Comparison of ENCODE assay signal across 7 cellular contexts in genomic region chr1:120952871-120953265, GRCh38.
A peak's percentile ranks its signal among the peaks of the same experiment; 100 is the strongest.
DNase-seq lines count a peak whose midpoint lies in the region; ATAC-seq and TF ChIP-seq lines count a peak whose summit lies in the region.
"Not testable (repeated sequence)": the region's sequence is repeated elsewhere in the genome, so short reads cannot be mapped to it uniquely, and the experiment has no call there.

No MANE protein-coding gene starts in this region.

- POLR2A ChIA-PET in MCF 10A (lab: Yijun Ruan, JAX): not testable (repeated sequence)

- not testable (repeated sequence) for H3K36me3 Mint-ChIP-seq in MCF 10A (ENCODE audit: insufficient read depth, unreplicated experiment); endodermal cell (ENCODE audit: low read depth)

- H3K9me3 ChIP-seq in endodermal cell (ENCODE audit: control insufficient read depth, low read length): not testable (repeated sequence)

- peak overlapping the region; percentile 30 for H3K4me3 ChIP-seq in astrocyte of the cerebellum (ENCODE audit: low read depth, low read length)
- H3K4me3 ChIP-seq in endodermal cell (ENCODE audit: low read length): not testable (repeated sequence)

- in situ Hi-C loops in astrocyte of the cerebellum (cut with HindIII; ENCODE audit: low sequenced_read_pairs): not testable (repeated sequence)

- CTCF ChIA-PET in MCF 10A (lab: Yijun Ruan, JAX): not testable (repeated sequence)

- ATAC-seq in left colon: peak; percentile 28

- DNase-seq in ELF-1 (ENCODE audit: low read depth, low spot score) (peak; percentile 33), NCI-H748 (lab: John Stamatoyannopoulos, UW; ENCODE audit: unreplicated experiment) (peak; percentile 21), endodermal cell (peak; percentile 33), retina (peak; percentile 28)
- DNase-seq in astrocyte of the cerebellum (ENCODE audit: low read depth); MCF 10A (ENCODE audit: unreplicated experiment); left colon: not testable (repeated sequence)

- H3K27me3 Mint-ChIP-seq in MCF 10A (ENCODE audit: insufficient read depth, unreplicated experiment); endodermal cell (ENCODE audit: insufficient read depth): not testable (repeated sequence)

- not testable (repeated sequence) for H3K4me3 Mint-ChIP-seq in MCF 10A (ENCODE audit: unreplicated experiment); endodermal cell

- not testable (repeated sequence) for H3K4me1 Mint-ChIP-seq in MCF 10A (ENCODE audit: insufficient read depth, unreplicated experiment)
- peaks cover 32% of the 10 kb centered on the region for H3K4me1 Mint-ChIP-seq in endodermal cell

- not testable (repeated sequence) for H3K27ac ChIP-seq in endodermal cell (ENCODE audit: low read depth, low read length)

- H3K9ac ChIP-seq in endodermal cell (ENCODE audit: extremely low read depth, low read length, poor library complexity, severe bottlenecking): not testable (repeated sequence)

- intact Hi-C loops in MCF 10A (cut with micrococcal nuclease); left colon (cut with DNase I, micrococcal nuclease): not testable (repeated sequence)

- H3K27me3 ChIP-seq in endodermal cell (ENCODE audit: control insufficient read depth, insufficient read depth, low read length, poor library complexity, severe bottlenecking): not testable (repeated sequence)

- not testable (repeated sequence) for H3K9me3 Mint-ChIP-seq in MCF 10A (ENCODE audit: unreplicated experiment); endodermal cell

- H3K36me3 ChIP-seq in endodermal cell (ENCODE audit: control insufficient read depth, insufficient read depth, low read length): not testable (repeated sequence)

- BruUV-seq in MCF 10A (replicated peaks; lab: Mats Ljungman, UMichigan): TSS peak; percentile 46

- H3K4me1 ChIP-seq in endodermal cell (ENCODE audit: control insufficient read depth, insufficient read depth, low read length): not testable (repeated sequence)

- H3K27ac Mint-ChIP-seq in MCF 10A (ENCODE audit: low read depth, unreplicated experiment); endodermal cell: not testable (repeated sequence)

- 93 to 97% methylated on average over 7 to 14 of the region's 19 CpGs for WGBS in endodermal cell (ENCODE audit: insufficient coverage in 1 of 2, insufficient read length in 1 of 2), 2 experiments

- TF ChIP-seq CTCF in astrocyte of the cerebellum (IDR thresholded peaks at IDR 0.05; ENCODE audit: low read depth, low read length, missing control alignments); MCF 10A (IDR thresholded peaks at IDR 0.05; ENCODE audit: unreplicated experiment); endodermal cell (conservative IDR thresholded peaks at IDR 0.05): not testable (repeated sequence)
